27 cellular contexts compared by ENCODE assay signal in the genomic region with DNA sequence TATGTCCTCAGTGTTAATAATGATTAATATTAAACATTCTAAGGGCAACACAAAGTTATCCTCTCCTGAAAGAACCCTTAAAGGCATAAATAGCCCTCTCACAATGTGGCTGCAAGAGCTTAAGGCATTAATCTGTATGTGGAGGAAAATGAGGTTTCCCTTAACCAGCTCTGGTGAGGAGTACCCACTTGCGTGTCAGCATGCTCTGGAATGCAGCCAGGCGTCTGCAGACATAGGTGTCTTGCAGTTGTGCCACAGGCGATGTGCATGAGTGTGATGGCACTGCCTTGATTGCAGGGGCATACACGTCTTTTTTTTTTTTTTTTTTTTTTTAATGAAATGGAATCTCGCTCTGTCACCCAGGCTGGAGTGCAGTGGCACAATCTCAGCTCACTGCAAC.
"Had no signal": no experiment of that assay in that cellular context is flagged by ENCODE, and none has a peak within 500 bp of the region (broad histone marks: within the 10 kb centered on the region; RNA-seq: fewer than 3 reads in every experiment).

No MANE protein-coding gene starts in this region.

- H3K9me3 ChIP-seq: adrenal gland, body of pancreas, colonic mucosa had no signal

- H3K4me1 ChIP-seq: colonic mucosa had no signal

- DNase-seq: activated B cell treated with CpG ODN at 0.5 μM for 24 hours; activated CD4-positive, alpha-beta T cell treated with anti-CD3 and anti-CD28 coated beads for 48 hours; activated CD4-positive, alpha-beta T cell treated with anti-CD3 and anti-CD28 coated beads, Interleukin-2, amount 50 U/mL, for 1 hour; activated CD4-positive, alpha-beta T cell treated with anti-CD3 and anti-CD28 coated beads, Interleukin-2, amount 50 U/mL, for 48 hours; activated CD8-positive, alpha-beta memory T cell treated with anti-CD3 and anti-CD28 coated beads for 24 hours; activated CD8-positive, alpha-beta T cell treated with anti-CD3 and anti-CD28 coated beads for 36 hours; activated effector memory CD4-positive, alpha-beta T cell treated with anti-CD3 and anti-CD28 coated beads, Interleukin-2, amount 50 U/mL, for 16 hours; activated naive CD4-positive, alpha-beta T cell treated with anti-CD3 and anti-CD28 coated beads for 36 hours; activated naive CD8-positive, alpha-beta T cell treated with anti-CD3 and anti-CD28 coated beads for 36 hours; activated naive CD8-positive, alpha-beta T cell treated with anti-CD3 and anti-CD28 coated beads, Interleukin-2, amount 50 U/mL, for 24 hours; activated T-cell treated with anti-CD3 and anti-CD28 coated beads, Interleukin-2, amount 50 U/mL, for 4 hours; aorta; central memory CD4-positive, alpha-beta T cell; cerebellar nuclear complex; colonic mucosa; dorsolateral prefrontal cortex; effector memory CD4-positive, alpha-beta T cell; endodermal cell; foreskin fibroblast; T-helper 1 cell; T-helper 17 cell; T1000; WERI-Rb-1 had no signal

- H3K4me3 ChIP-seq: adrenal gland, body of pancreas, cardiac muscle cell, colonic mucosa, dorsolateral prefrontal cortex had no signal

- H3K27me3 ChIP-seq: adrenal gland, body of pancreas, cardiac muscle cell, colonic mucosa, dorsolateral prefrontal cortex had no signal

- FAIRE-seq: frontal cortex had no signal

- H3K36me3 ChIP-seq: colonic mucosa, WERI-Rb-1 had no signal

- H3K27ac ChIP-seq: body of pancreas, cardiac muscle cell, colonic mucosa, dorsolateral prefrontal cortex, WERI-Rb-1 had no signal
